In genomic region chr13:21557995-21558394, GRCh38 we compare ENCODE assay signal across 10 cellular contexts. TPM values are rescaled to one million over a fixed set of nuclear protein-coding genes. Genes with fewer than 3 reads are reported as not detected.
DNase-seq lines count a peak whose midpoint lies in the region; ATAC-seq, FAIRE-seq and TF ChIP-seq lines count a peak whose summit lies in the region.
"Had no signal": no experiment of that assay in that cellular context is flagged by ENCODE, and none has a peak within 500 bp of the region (broad histone marks: within the 10 kb centered on the region; RNA-seq: fewer than 3 reads in every experiment).

No MANE protein-coding gene starts in this region.

- FAIRE-seq in GM18507 (lab: Jason Lieb, UNC): peak; percentile 5

- no peaks in the 10 kb centered on the region for H3K9me2 ChIP-seq in hepatocyte (replicated peaks; ENCODE audit: insufficient read depth)

- H4K91ac ChIP-seq in neuronal stem cell (ENCODE audit: low read depth, low read length, poor library complexity): no peak overlapping the region

- H3K9me3 Mint-ChIP-seq in CD8-positive, alpha-beta T cell: peaks cover 4% of the 10 kb centered on the region

- no peak overlapping the region for H3K4me3 Mint-ChIP-seq in CD8-positive, alpha-beta T cell

- no peaks in the 10 kb centered on the region for H4K20me1 ChIP-seq in hepatocyte (ENCODE audit: insufficient read depth, poor library complexity, severe bottlenecking)

- H2AFZ ChIP-seq in hepatocyte (no peak overlapping the region), neuronal stem cell (ENCODE audit: low read length) (no peak overlapping the region)

- H2BK5ac ChIP-seq in neuronal stem cell (ENCODE audit: low read length): no peak overlapping the region

- ATAC-seq in CD8-positive, alpha-beta T cell: no peak
- no peak for ATAC-seq in GM21528 (IDR thresholded peaks at IDR 0.05; ENCODE audit: low FRiP score, unreplicated experiment)
- no peak for ATAC-seq in HG03095 (IDR thresholded peaks at IDR 0.05; ENCODE audit: unreplicated experiment)
- ATAC-seq: mucosa of descending colon had no signal

- no peaks in the 10 kb centered on the region for H3K9me3 ChIP-seq in CD8-positive, alpha-beta T cell (ENCODE audit: low read length)
- H3K9me3 ChIP-seq in hepatocyte (ENCODE audit: low read depth): no peaks in the 10 kb centered on the region
- H3K9me3 ChIP-seq in neuronal stem cell (replicated peaks in 1 of 2; ENCODE audit: control insufficient read depth in 2 of 2, insufficient read depth in 1 of 2, low read depth in 1 of 2, low read length in 2 of 2): no peaks in the 10 kb centered on the region
- no peaks in the 10 kb centered on the region for H3K9me3 ChIP-seq in esophagus squamous epithelium
- H3K9me3 ChIP-seq: adrenal gland, mucosa of descending colon had no signal

- no peaks in the 10 kb centered on the region for H3K4me1 ChIP-seq in CD8-positive, alpha-beta T cell (ENCODE audit: insufficient read depth, low read length)
- H3K4me1 ChIP-seq in hepatocyte (ENCODE audit: insufficient read depth) (no peaks in the 10 kb centered on the region), neuronal stem cell (ENCODE audit: control insufficient read depth in 2 of 2, insufficient read depth in 1 of 2, low read depth in 1 of 2, low read length in 2 of 2) (no peaks in the 10 kb centered on the region), esophagus squamous epithelium (no peaks in the 10 kb centered on the region)
- H3K4me1 ChIP-seq: adrenal gland had no signal

- H2BK120ac ChIP-seq in neuronal stem cell (ENCODE audit: low read depth, low read length): no peak overlapping the region

- no peak overlapping the region for H2AK5ac ChIP-seq in neuronal stem cell (ENCODE audit: low read depth, low read length)

- H2BK15ac ChIP-seq in neuronal stem cell (ENCODE audit: low read length): no peak overlapping the region

- H3K79me1 ChIP-seq in neuronal stem cell (ENCODE audit: low read depth, low read length): no peaks in the 10 kb centered on the region

- no peak overlapping the region for H3K23ac ChIP-seq in neuronal stem cell (ENCODE audit: low read depth, low read length, poor library complexity)

- WGBS in hepatocyte (ENCODE audit: low lambda C conversion rate, missing lambda C conversion rate): 66% methylated on average over 2 of the region's 2 CpGs
- WGBS in neuronal stem cell (ENCODE audit: extremely low coverage in 2 of 2, insufficient read length in 2 of 2, insufficient replicate concordance in 1 of 2), 2 donors: no CpG with 5 or more reads among the region's 2 CpGs
- WGBS in esophagus squamous epithelium, 2 donors: 58 to 77% methylated on average over 2 of the region's 2 CpGs

- CTCF ChIA-PET in CD8-positive, alpha-beta T cell (lab: Charles Lee): interaction anchor here (0.9 to 2.2 kb wide), 3 partner anchors 10 to 46 kb away, joined by 3 to 5 read pairs (median 3); partner anchors contain the start of gene MICU2

- no peak overlapping the region for H3K4me3 ChIP-seq in CD8-positive, alpha-beta T cell (ENCODE audit: low read depth, low read length)
- no peak overlapping the region for H3K4me3 ChIP-seq in hepatocyte
- H3K4me3 ChIP-seq in neuronal stem cell (ENCODE audit: low read length in 2 of 2): no peak overlapping the region
- H3K4me3 ChIP-seq in esophagus squamous epithelium: no peak overlapping the region
- H3K4me3 ChIP-seq: adrenal gland, mucosa of descending colon had no signal

- no peak overlapping the region for H3K27ac Mint-ChIP-seq in CD8-positive, alpha-beta T cell

- peak; percentile 48 for TF ChIP-seq CTCF in CD8-positive, alpha-beta T cell (IDR thresholded peaks at IDR 0.05)
- TF ChIP-seq CTCF in hepatocyte (IDR thresholded peaks at IDR 0.05; ENCODE audit: poor library complexity): peak; percentile 16
- peak in 3 of 6 experiments; percentile 8 to 41 (median 18) for TF ChIP-seq CTCF in esophagus squamous epithelium (IDR thresholded peaks at IDR 0.05)

- POLR2A ChIA-PET in CD8-positive, alpha-beta T cell (lab: Charles Lee): no interaction called here

- H3K27me3 ChIP-seq in CD8-positive, alpha-beta T cell (ENCODE audit: insufficient read depth, low read length): no peaks in the 10 kb centered on the region
- no peaks in the 10 kb centered on the region for H3K27me3 ChIP-seq in hepatocyte
- no peaks in the 10 kb centered on the region for H3K27me3 ChIP-seq in neuronal stem cell (ENCODE audit: control insufficient read depth in 3 of 3, insufficient read depth in 3 of 3, low read depth in 1 of 3, low read length in 3 of 3)
- no peaks in the 10 kb centered on the region for H3K27me3 ChIP-seq in esophagus squamous epithelium
- H3K27me3 ChIP-seq: adrenal gland had no signal

- H3K4me2 ChIP-seq in hepatocyte: no peak overlapping the region
- H3K4me2 ChIP-seq in neuronal stem cell (ENCODE audit: insufficient read depth, low read length, poor library complexity, severe bottlenecking): no peak overlapping the region

- no peak for TF ChIP-seq POLR2A in esophagus squamous epithelium (IDR thresholded peaks at IDR 0.05)

- in situ Hi-C loops in SK-MEL-5 (cut with HindIII; ENCODE audit: low pct_unique_long_range_greater_than_20kb, low sequenced_read_pairs): no loop called here

- peaks cover 70% of the 10 kb centered on the region for H3K36me3 Mint-ChIP-seq in CD8-positive, alpha-beta T cell

- no peak for DNase-seq in CD8-positive, alpha-beta T cell
- DNase-seq in GM18507 (ENCODE audit: extremely low spot score, insufficient read length, low read depth) (no peak), SK-MEL-5 (ENCODE audit: low read depth, low spot score) (peak; percentile 63), hepatocyte (ENCODE audit: low spot score) (no peak), neuronal stem cell (ENCODE audit: low spot score) (no peak), esophagus squamous epithelium (lab: John Stamatoyannopoulos, UW) (no peak)

- H3K9ac ChIP-seq in neuronal stem cell (ENCODE audit: low read depth, low read length, poor library complexity): no peak overlapping the region

- H3K18ac ChIP-seq in neuronal stem cell (ENCODE audit: low read length): no peak overlapping the region

- intact Hi-C loops in CD8-positive, alpha-beta T cell (cut with DNase I, micrococcal nuclease): no loop called here
- intact Hi-C loops in esophagus squamous epithelium (cut with DNase I): no loop called here

- no peak overlapping the region for H4K8ac ChIP-seq in neuronal stem cell (ENCODE audit: low read depth, low read length)

- no peak overlapping the region for H3K4ac ChIP-seq in neuronal stem cell (ENCODE audit: low read length)

- H3K36me3 ChIP-seq in CD8-positive, alpha-beta T cell (ENCODE audit: insufficient read depth, low read length): peaks cover 11% of the 10 kb centered on the region
- no peaks in the 10 kb centered on the region for H3K36me3 ChIP-seq in hepatocyte (replicated peaks; ENCODE audit: insufficient read depth, low read depth)
- peaks cover 0 to 29% of the 10 kb centered on the region in 2 donors for H3K36me3 ChIP-seq in neuronal stem cell (replicated peaks in 1 of 2; ENCODE audit: control insufficient read depth in 2 of 2, insufficient read depth in 2 of 2, low read length in 2 of 2)
- peaks cover 0 to 25% (median 0%) of the 10 kb centered on the region in 3 donors for H3K36me3 ChIP-seq in esophagus squamous epithelium
- H3K36me3 ChIP-seq: adrenal gland had no signal

- H3K4me1 Mint-ChIP-seq in CD8-positive, alpha-beta T cell (ENCODE audit: low read depth): peaks cover 8% of the 10 kb centered on the region

- peaks cover 18% of the 10 kb centered on the region for H3K79me2 ChIP-seq in hepatocyte

- H2BK12ac ChIP-seq in neuronal stem cell (ENCODE audit: low read length): no peak overlapping the region

- no peak overlapping the region for H3K27ac ChIP-seq in CD8-positive, alpha-beta T cell (ENCODE audit: low read depth, low read length)
- H3K27ac ChIP-seq in hepatocyte (no peak overlapping the region), neuronal stem cell (replicated peaks; ENCODE audit: low read length) (no peak overlapping the region), esophagus squamous epithelium (no peak overlapping the region)
- H3K27ac ChIP-seq: adrenal gland had no signal

- no peaks in the 10 kb centered on the region for H3K27me3 Mint-ChIP-seq in CD8-positive, alpha-beta T cell (ENCODE audit: low read depth)

- no peak overlapping the region for H3K14ac ChIP-seq in neuronal stem cell (ENCODE audit: low read length)

RNA-seq across cellular contexts. Expression of gene MICU2, which starts 46.0 kb away (rescaled TPM):
- total RNA-seq in CD8-positive, alpha-beta T cell: 10 to 100 TPM; 28.3 to 36.0 TPM
- 65.3 and 66.9 TPM in 2 replicates for total RNA-seq in SK-MEL-5 (2014; rRNA removed; shearing (Covaris generic))
- 64.9 and 75.1 TPM in 2 replicates for polyA plus RNA-seq in SK-MEL-5 (2015; cell fraction: cytosol; rRNA removed)
- 33.2 and 41.1 TPM in 2 replicates for polyA plus RNA-seq in SK-MEL-5 (2015; cell fraction: nucleus; rRNA removed)
- total RNA-seq in hepatocyte: 78.8 and 95.7 TPM in 2 replicates
- polyA plus RNA-seq in hepatocyte: 48.1 and 49.0 TPM in 2 replicates
- 48.7 TPM for polyA plus RNA-seq in neuronal stem cell (2013, experiment 1 of 2)
- polyA plus RNA-seq in neuronal stem cell (2013, experiment 2 of 2): 49.4 TPM
- total RNA-seq in esophagus squamous epithelium: 10 to 100 TPM; 48.4 to 61.6 (median 51.9) TPM
